Comparison of ENCODE assay signal across 16 cellular contexts in genomic region chr5:177372910-177373309, GRCh38. TPM values are rescaled to one million over a fixed set of nuclear protein-coding genes. Genes with fewer than 3 reads are reported as not detected.
A peak's percentile ranks its signal among the peaks of the same experiment; 100 is the strongest.
DNase-seq lines count a peak whose midpoint lies in the region; ATAC-seq and TF ChIP-seq lines count a peak whose summit lies in the region.
"Had no signal": no experiment of that assay in that cellular context is flagged by ENCODE, and none has a peak within 500 bp of the region (broad histone marks: within the 10 kb centered on the region; RNA-seq: fewer than 3 reads in every experiment).

No MANE protein-coding gene starts in this region.

- H3K36me3 ChIP-seq in BLaER1 (peaks cover 11% of the 10 kb centered on the region), Caco-2 (ENCODE audit: control insufficient read depth, insufficient read depth, low read length) (no peaks in the 10 kb centered on the region; the same call in 1 of the 2 replicates)
- H3K36me3 ChIP-seq: tibial nerve had no signal

- intact Hi-C loops in Caco-2 (cut with micrococcal nuclease; ENCODE audit: unreplicated experiment), result no loop called here

- H3K27ac Mint-ChIP-seq in Caco-2 (ENCODE audit: unreplicated experiment) (no peak overlapping the region), memory B cell (peak overlapping the region; percentile 38)

- H3K27me3 ChIP-seq in BLaER1, result no peaks in the 10 kb centered on the region
- H3K27me3 ChIP-seq in Caco-2 (replicated peaks; ENCODE audit: control insufficient read depth, insufficient read depth, low read length), result no peaks in the 10 kb centered on the region

- ATAC-seq in memory B cell (ENCODE audit: low read depth) (no peak), HG03196 (IDR thresholded peaks at IDR 0.05; ENCODE audit: unreplicated experiment) (no peak), HG03521 (IDR thresholded peaks at IDR 0.05; ENCODE audit: unreplicated experiment) (no peak), GM21576 (IDR thresholded peaks at IDR 0.05; ENCODE audit: unreplicated experiment) (no peak)

- BruUV-seq in Caco-2 (replicated peaks; lab: Mats Ljungman, UMichigan), result no TSS peak

- H3K27ac ChIP-seq in BLaER1, result no peak overlapping the region
- H3K27ac ChIP-seq: tibial nerve had no signal

- CTCF ChIA-PET in Caco-2 (lab: Charles Lee), result interaction anchor here (0.8 to 1.3 kb wide), 2 partner anchors 18 to 30 kb away, joined by 3 to 5 read pairs; no protein-coding TSS in a partner anchor

- H3K4me1 Mint-ChIP-seq in Caco-2 (ENCODE audit: low read depth, unreplicated experiment), result peaks cover 15% of the 10 kb centered on the region
- H3K4me1 Mint-ChIP-seq in memory B cell, result peaks cover 32% of the 10 kb centered on the region

- POLR2A ChIA-PET in Caco-2 (lab: Charles Lee), result no interaction called here

- no peak for DNase-seq in Caco-2
- peak; percentile 21 for DNase-seq in activated effector memory CD4-positive, alpha-beta T cell treated with Interleukin-2 at 50 U/mL for 16 hours
- no peak for DNase-seq in memory B cell (ENCODE audit: low spot score in 2 of 2)
- DNase-seq in COR-L47 (lab: John Stamatoyannopoulos, UW), result no peak
- DNase-seq: foreskin fibroblast, NCI-H1930, NCI-H526 had no signal

- H3K4me1 ChIP-seq in BLaER1, result peaks cover 62% of the 10 kb centered on the region
- peaks cover 28% of the 10 kb centered on the region for H3K4me1 ChIP-seq in Caco-2

- H3K9ac ChIP-seq in BLaER1, result 0 out of 2 replicates have a peak overlapping the region, but pooled peaks have one; percentile 26

- no peak for TF ChIP-seq CTCF in Caco-2 (IDR thresholded peaks at IDR 0.05; ENCODE audit: insufficient read depth in 1 of 2, low read depth in 1 of 2, low read length in 1 of 2, severe bottlenecking in 1 of 2, unreplicated experiment in 1 of 2)

- H3K9me3 ChIP-seq in BLaER1, result no peaks in the 10 kb centered on the region
- H3K9me3 ChIP-seq in Caco-2, result no peaks in the 10 kb centered on the region
- H3K9me3 ChIP-seq: tibial nerve had no signal

- H3K27me3 Mint-ChIP-seq in Caco-2 (ENCODE audit: insufficient read depth, unreplicated experiment) (no peaks in the 10 kb centered on the region), memory B cell (no peaks in the 10 kb centered on the region)

- H3K4me3 Mint-ChIP-seq in Caco-2 (ENCODE audit: unreplicated experiment), result peak overlapping the region; percentile 46
- no peak overlapping the region for H3K4me3 Mint-ChIP-seq in memory B cell

- no peak overlapping the region for H3K4me3 ChIP-seq in BLaER1
- H3K4me3 ChIP-seq in Caco-2 (ENCODE audit: low read depth, low read length), result no peak overlapping the region
- H3K4me3 ChIP-seq: lung, tibial nerve had no signal

- H3K36me3 Mint-ChIP-seq in Caco-2 (ENCODE audit: insufficient read depth, unreplicated experiment) (peaks cover 5% of the 10 kb centered on the region), memory B cell (peaks cover 15% of the 10 kb centered on the region)

- no peaks in the 10 kb centered on the region for H3K9me3 Mint-ChIP-seq in Caco-2 (ENCODE audit: unreplicated experiment)
- no peaks in the 10 kb centered on the region for H3K9me3 Mint-ChIP-seq in memory B cell

- H4K20me1 ChIP-seq in BLaER1, result no peaks in the 10 kb centered on the region

- H3K4me2 ChIP-seq in BLaER1, result peak overlapping the region; percentile 97

RNA-seq across cellular contexts. Expression of gene SLC34A1, which starts 11.3 kb away (rescaled TPM):
- total RNA-seq in Caco-2 (2022), result not detected in 2 replicates
- total RNA-seq: cardiac septum, lung, RPMI7951, tibial nerve had no signal

RNA-seq across cellular contexts. Expression of gene RGS14, which starts 15.2 kb away (rescaled TPM):
- 15.2 and 16.7 TPM in 2 replicates for total RNA-seq in Caco-2 (2022)

RNA-seq across cellular contexts. Expression of gene LMAN2, which starts 21.4 kb away (rescaled TPM):
- total RNA-seq in Caco-2 (2022), result 240 and 241 TPM in 2 replicates

RNA-seq across cellular contexts. Expression of gene PFN3, which starts 27.6 kb away (rescaled TPM):
- not detected in 2 replicates for total RNA-seq in Caco-2 (2022)
- total RNA-seq: cardiac septum, lung, renal cortical epithelial cell, RPMI7951, tibial nerve had no signal

RNA-seq across cellular contexts. Expression of gene F12, which starts 36.5 kb away (rescaled TPM):
- total RNA-seq in Caco-2 (2022), result 13.3 and 14.0 TPM in 2 replicates
- total RNA-seq: cardiac septum had no signal
